ENCODE assay signal across 7 cellular contexts in the genomic region with DNA sequence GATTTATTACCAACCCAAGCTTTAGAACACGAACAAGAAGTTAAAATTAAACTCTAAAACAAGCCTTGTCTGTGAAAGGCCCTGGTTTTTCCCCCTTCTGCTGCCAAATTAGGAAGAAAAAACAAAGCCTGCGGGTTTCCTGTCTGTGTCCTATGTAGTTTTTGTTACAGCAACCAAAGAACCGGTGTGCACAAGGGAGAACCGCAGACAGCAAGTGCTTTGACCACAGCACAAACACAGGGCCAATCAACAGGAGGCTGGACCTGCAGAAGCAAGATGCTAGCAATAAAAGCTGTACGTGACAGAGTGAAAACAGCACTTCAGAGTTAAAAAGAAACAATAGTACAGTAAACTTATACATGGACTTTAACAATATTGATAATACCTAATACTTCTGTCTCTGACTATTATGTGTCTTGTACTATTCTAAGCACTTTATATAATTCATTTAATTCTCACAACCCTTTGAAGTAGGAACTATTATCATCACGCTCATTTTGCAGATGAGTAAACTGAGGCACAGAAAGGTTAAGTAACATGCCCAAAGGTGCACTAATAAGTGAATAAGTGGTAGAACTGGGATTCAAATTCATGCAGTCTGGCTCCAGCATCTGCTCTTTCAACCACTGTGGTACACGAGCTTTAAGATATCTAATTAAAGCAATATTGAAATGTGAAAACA.
DNase-seq lines count a peak whose midpoint lies in the region; ATAC-seq and TF ChIP-seq lines count a peak whose summit lies in the region.

No MANE protein-coding gene starts in this region.

- peaks cover 0 to 71% of the 10 kb centered on the region in 2 donors for H3K4me1 ChIP-seq in right atrium auricular region

- ATAC-seq in GM18519 (IDR thresholded peaks at IDR 0.05; ENCODE audit: low FRiP score, unreplicated experiment) (peak; percentile 33), HG02642 (IDR thresholded peaks at IDR 0.05; ENCODE audit: poor library complexity, unreplicated experiment) (peak; percentile 54)

- TF ChIP-seq CTCF in right atrium auricular region (IDR thresholded peaks at IDR 0.05), result no peak

- no peak overlapping the region for H3K4me3 ChIP-seq in right atrium auricular region

- no peaks in the 10 kb centered on the region for H3K27me3 ChIP-seq in right atrium auricular region

- peak; percentile 72 for DNase-seq in NOMO-1 treated with DMSO at 0.1 percent for 48 hours (lab: John Stamatoyannopoulos, UW; ENCODE audit: unreplicated experiment)
- peak; percentile 51 for DNase-seq in activated gamma-delta T cell treated with anti-CD3 and anti-CD28 coated beads, Interleukin-2, amount 50 U/mL, for 16 hours (ENCODE audit: low read depth)
- DNase-seq in right atrium auricular region (ENCODE audit: low spot score), result no peak
- peak; percentile 52 to 59 for DNase-seq in stimulated activated CD8-positive, alpha-beta memory T cell treated with anti-CD3 and anti-CD28 coated beads, Interleukin-15, amount 100 ng/mL, for 48 hours (ENCODE audit: low read depth in 2 of 2)
- no peak for DNase-seq in HUDEP-2 (lab: John Stamatoyannopoulos, UW; ENCODE audit: unreplicated experiment in 76 of 76)

- peaks cover 3% of the 10 kb centered on the region for H3K36me3 ChIP-seq in right atrium auricular region

- H3K27ac ChIP-seq in right atrium auricular region, result peak overlapping the region; percentile 84 to 93

- H3K9me3 ChIP-seq in right atrium auricular region, result no peaks in the 10 kb centered on the region

Comparison
In these comparisons a context has a peak if more than half of its experiments do, and no peak if none do; other contexts are left out.
1. DNase-seq: peak in NOMO-1 treated with DMSO at 0.1 percent for 48 hours (single experiment), activated gamma-delta T cell treated with anti-CD3 and anti-CD28 coated beads, Interleukin-2, amount 50 U/mL, for 16 hours (single experiment) and stimulated activated CD8-positive, alpha-beta memory T cell treated with anti-CD3 and anti-CD28 coated beads, Interleukin-15, amount 100 ng/mL, for 48 hours (2 of 2); none in right atrium auricular region (single experiment) and HUDEP-2 (0 of 76).